In genomic region chr7:114783413-114783812, GRCh38 we compare ENCODE assay signal across 6 cellular contexts.
"Had no signal": no experiment of that assay in that cellular context is flagged by ENCODE, and none has a peak within 500 bp of the region (broad histone marks: within the 10 kb centered on the region; RNA-seq: fewer than 3 reads in every experiment).

No MANE protein-coding gene starts in this region.

- H3K27ac Mint-ChIP-seq: progenitor cell of endocrine pancreas; T-helper 1 cell treated with Interleukin-12 subunit alpha and Interleukin-12 subunit beta and Interleukin-4 antibody, amounts not matched to agents 30 μg/mL and 1 μg/mL, for 36 hours had no signal

- ATAC-seq: esophagus mucosa, left cardiac atrium, lower lobe of right lung had no signal

- DNase-seq: left cardiac atrium, lower lobe of right lung, Right ventricle myocardium superior had no signal

- H3K4me3 Mint-ChIP-seq: T-helper 1 cell treated with Interleukin-12 subunit alpha and Interleukin-12 subunit beta and Interleukin-4 antibody, amounts not matched to agents 30 μg/mL and 1 μg/mL, for 36 hours had no signal

- H3K27me3 Mint-ChIP-seq: progenitor cell of endocrine pancreas had no signal
